Comparison of ENCODE assay signal across 26 cellular contexts in the genomic region with DNA sequence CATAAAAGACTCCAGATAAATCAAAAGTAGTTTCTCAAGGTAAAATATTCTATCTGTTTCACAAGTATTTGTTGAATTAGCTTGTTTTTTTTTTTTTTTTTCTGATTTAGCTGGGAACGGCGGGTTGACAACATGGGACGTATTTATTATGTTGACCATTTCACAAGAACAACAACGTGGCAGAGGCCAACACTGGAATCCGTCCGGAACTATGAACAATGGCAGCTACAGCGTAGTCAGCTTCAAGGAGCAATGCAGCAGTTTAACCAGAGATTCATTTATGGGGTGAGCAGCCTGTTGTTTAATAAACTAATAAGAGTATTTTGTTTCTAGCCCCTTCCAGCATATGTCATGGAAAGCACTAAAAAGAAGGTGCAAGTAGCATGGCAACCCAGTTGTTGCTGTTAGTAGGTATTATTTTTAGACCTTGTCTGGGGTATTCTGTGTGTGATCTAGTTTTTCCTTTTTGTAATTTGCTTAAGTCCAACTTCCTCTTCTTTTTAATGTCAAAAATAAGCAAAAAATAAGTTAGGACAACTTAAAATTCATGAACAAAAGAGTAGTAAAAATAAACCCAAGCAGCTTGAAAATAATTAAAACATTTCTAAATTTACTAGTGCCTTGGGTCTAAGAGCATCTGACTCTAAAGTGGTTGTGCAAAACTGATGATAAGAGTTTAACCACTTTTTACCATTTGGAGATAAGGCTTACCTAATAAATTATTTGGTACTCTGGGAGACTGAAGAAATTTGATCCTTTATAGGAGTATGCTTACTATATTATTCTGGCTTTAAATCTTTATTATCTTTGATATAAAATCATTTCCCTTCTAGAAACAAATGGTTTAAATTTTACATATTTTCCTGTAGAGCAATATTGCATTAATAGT.
A peak's percentile ranks its signal among the peaks of the same experiment; 100 is the strongest.
DNase-seq lines count a peak whose midpoint lies in the region; ATAC-seq and TF ChIP-seq lines count a peak whose summit lies in the region.
"Had no signal": no experiment of that assay in that cellular context is flagged by ENCODE, and none has a peak within 500 bp of the region (broad histone marks: within the 10 kb centered on the region; RNA-seq: fewer than 3 reads in every experiment).

No MANE protein-coding gene starts in this region.

- H3K4me1 ChIP-seq in foreskin keratinocyte: no peaks in the 10 kb centered on the region
- H3K4me1 ChIP-seq: ascending aorta, testis, vagina had no signal

- H3K9me3 Mint-ChIP-seq in natural killer cell (no peaks in the 10 kb centered on the region), mesothelial cell of epicardium (no peaks in the 10 kb centered on the region)
- H3K9me3 Mint-ChIP-seq in natural killer cell treated with Interleukin-12 subunit alpha and Interleukin-12 subunit beta and Interleukin-15 and Interleukin-18, amount 100 ng/mL, for 72 hours: no peaks in the 10 kb centered on the region
- H3K9me3 Mint-ChIP-seq: activated naive CD4-positive, alpha-beta T cell treated with anti-CD3 and anti-CD28 coated beads for 36 hours; activated T-cell treated with anti-CD3 and anti-CD28 coated beads, Interleukin-2, amount 50 U/mL, for 4 hours; central memory CD8-positive, alpha-beta T cell; naive thymus-derived CD8-positive, alpha-beta T cell had no signal

- peak overlapping the region in 3 of 59 donors; percentile 7 to 21 (median 19) for H3K4me3 ChIP-seq in dorsolateral prefrontal cortex
- H3K4me3 ChIP-seq: ascending aorta, MG63, testis, vagina had no signal

- TF ChIP-seq CTCF in natural killer cell (IDR thresholded peaks at IDR 0.05) (no peak), dorsolateral prefrontal cortex (IDR thresholded peaks at IDR 0.05 in 54 of 56, conservative IDR thresholded peaks at IDR 0.05 in 2 of 56; ENCODE audit: low read depth in 1 of 56, partially characterized antibody in 56 of 56) (no peak), mesothelial cell of epicardium (IDR thresholded peaks at IDR 0.05; ENCODE audit: unreplicated experiment) (no peak), foreskin keratinocyte (conservative IDR thresholded peaks at IDR 0.05) (no peak)

- H3K27me3 ChIP-seq in dorsolateral prefrontal cortex (no peaks in the 10 kb centered on the region), foreskin keratinocyte (no peaks in the 10 kb centered on the region)
- H3K27me3 ChIP-seq: ascending aorta, MG63, testis, vagina had no signal

- ATAC-seq in natural killer cell (no peak), foreskin keratinocyte (no peak)
- no peak for ATAC-seq in natural killer cell treated with Interleukin-12 subunit alpha and Interleukin-12 subunit beta and Interleukin-15 and Interleukin-18, amount 100 ng/mL, for 72 hours
- ATAC-seq: activated CD8-positive, alpha-beta T cell treated with anti-CD3 and anti-CD28 coated beads, Interleukin-2, amount 10 ng/mL, durations not matched to agents 7 days and 5 days; activated T-cell treated with anti-CD3 and anti-CD28 coated beads, Interleukin-2, amount 50 U/mL, for 4 hours; esophagus mucosa; naive thymus-derived CD8-positive, alpha-beta T cell had no signal

- H3K36me3 Mint-ChIP-seq in natural killer cell: peaks cover 26% of the 10 kb centered on the region
- H3K36me3 Mint-ChIP-seq in natural killer cell treated with Interleukin-12 subunit alpha and Interleukin-12 subunit beta and Interleukin-15 and Interleukin-18, amount 100 ng/mL, for 72 hours: peaks cover 37% of the 10 kb centered on the region
- H3K36me3 Mint-ChIP-seq in mesothelial cell of epicardium: peaks cover 54% of the 10 kb centered on the region

- intact Hi-C loops in natural killer cell (cut with micrococcal nuclease): no loop called here
- intact Hi-C loops in dorsolateral prefrontal cortex (cut with DNase I): no loop called here

- H3K4me1 Mint-ChIP-seq in natural killer cell: peaks cover 30 to 45% of the 10 kb centered on the region in 2 donors
- peaks cover 23 to 34% of the 10 kb centered on the region in 2 donors for H3K4me1 Mint-ChIP-seq in natural killer cell treated with Interleukin-12 subunit alpha and Interleukin-12 subunit beta and Interleukin-15 and Interleukin-18, amount 100 ng/mL, for 72 hours (ENCODE audit: low read depth in 2 of 2)
- H3K4me1 Mint-ChIP-seq in mesothelial cell of epicardium: peaks cover 17% of the 10 kb centered on the region

- H3K27ac Mint-ChIP-seq in natural killer cell: peak overlapping the region; percentile 57 to 89
- peak overlapping the region in 1 of 2 donors; percentile 68 for H3K27ac Mint-ChIP-seq in natural killer cell treated with Interleukin-12 subunit alpha and Interleukin-12 subunit beta and Interleukin-15 and Interleukin-18, amount 100 ng/mL, for 72 hours
- peak overlapping the region; percentile 39 for H3K27ac Mint-ChIP-seq in mesothelial cell of epicardium
- H3K27ac Mint-ChIP-seq: activated CD8-positive, alpha-beta T cell treated with anti-CD3 and anti-CD28 coated beads, Interleukin-2, amount 10 ng/mL, durations not matched to agents 7 days and 5 days had no signal

- peak overlapping the region in 57 of 59 donors; percentile 10 to 89 (median 70) for H3K27ac ChIP-seq in dorsolateral prefrontal cortex
- peak overlapping the region; percentile 70 for H3K27ac ChIP-seq in temporal lobe (ENCODE audit: low read depth, low read length)
- no peak overlapping the region for H3K27ac ChIP-seq in foreskin keratinocyte
- H3K27ac ChIP-seq: ascending aorta, C4-2B, testis, vagina had no signal

- H3K4me3 Mint-ChIP-seq in natural killer cell (no peak overlapping the region), mesothelial cell of epicardium (no peak overlapping the region)
- no peak overlapping the region for H3K4me3 Mint-ChIP-seq in natural killer cell treated with Interleukin-12 subunit alpha and Interleukin-12 subunit beta and Interleukin-15 and Interleukin-18, amount 100 ng/mL, for 72 hours
- H3K4me3 Mint-ChIP-seq: activated CD8-positive, alpha-beta T cell treated with anti-CD3 and anti-CD28 coated beads, Interleukin-2, amount 10 ng/mL, durations not matched to agents 7 days and 5 days; activated naive CD4-positive, alpha-beta T cell treated with anti-CD3 and anti-CD28 coated beads for 36 hours; activated T-cell treated with anti-CD3 and anti-CD28 coated beads, Interleukin-2, amount 50 U/mL, for 4 hours; central memory CD8-positive, alpha-beta T cell; naive thymus-derived CD8-positive, alpha-beta T cell had no signal

- H3K27me3 Mint-ChIP-seq in natural killer cell (ENCODE audit: low read depth in 2 of 2) (no peaks in the 10 kb centered on the region), mesothelial cell of epicardium (ENCODE audit: low read depth) (no peaks in the 10 kb centered on the region)
- no peaks in the 10 kb centered on the region for H3K27me3 Mint-ChIP-seq in natural killer cell treated with Interleukin-12 subunit alpha and Interleukin-12 subunit beta and Interleukin-15 and Interleukin-18, amount 100 ng/mL, for 72 hours
- H3K27me3 Mint-ChIP-seq: central memory CD8-positive, alpha-beta T cell; naive thymus-derived CD8-positive, alpha-beta T cell had no signal

- DNase-seq in natural killer cell (no peak), dorsolateral prefrontal cortex (peak in 2 of 10 donors; percentile 24 to 52), mesothelial cell of epicardium (ENCODE audit: low spot score in 2 of 2, unreplicated experiment in 2 of 2) (no peak), NCI-H1417 treated with DMSO at 0.1 percent for 48 hours (lab: John Stamatoyannopoulos, UW) (no peak), NCI-H2171 treated with DMSO at 0.1 percent for 48 hours (lab: John Stamatoyannopoulos, UW) (no peak), foreskin keratinocyte (no peak)
- DNase-seq in natural killer cell treated with Interleukin-12 subunit alpha and Interleukin-12 subunit beta and Interleukin-15 and Interleukin-18, amount 100 ng/mL, for 72 hours (ENCODE audit: low spot score): no peak
- DNase-seq: ACHN; activated CD4-positive, CD25-positive, alpha-beta regulatory T cell; activated CD8-positive, alpha-beta T cell treated with anti-CD3 and anti-CD28 coated beads, Interleukin-2, amount 10 ng/mL, durations not matched to agents 7 days and 5 days; activated naive CD4-positive, alpha-beta T cell treated with anti-CD3 and anti-CD28 coated beads for 36 hours; activated T-cell treated with anti-CD3 and anti-CD28 coated beads, Interleukin-2, amount 50 U/mL, for 4 hours; effector CD8-positive, alpha-beta T cell; IMR-90; mesendoderm; MG63; naive thymus-derived CD8-positive, alpha-beta T cell; NCI-H69; T-helper 9 cell; testis had no signal
